28 cellular contexts compared by ENCODE assay signal in the genomic region with DNA sequence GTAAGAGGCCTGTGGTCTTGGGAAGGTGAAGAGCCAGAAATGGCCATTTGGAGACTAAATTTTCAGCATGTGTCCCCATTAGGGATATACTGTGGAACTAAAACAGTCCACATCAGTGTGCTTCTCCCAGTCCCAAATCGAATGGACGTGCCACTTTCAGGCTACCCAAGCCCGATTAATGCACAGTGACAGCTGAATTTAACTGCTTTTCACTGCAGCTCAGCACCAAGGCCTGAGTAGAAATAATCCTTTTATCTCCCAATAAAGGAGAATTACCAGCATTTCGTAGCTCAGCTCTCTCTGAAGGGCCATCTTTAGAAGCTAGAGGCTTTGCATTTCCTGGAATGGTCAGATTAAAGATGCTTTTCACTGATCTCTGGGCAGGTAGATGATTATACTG.
"Had no signal": no experiment of that assay in that cellular context is flagged by ENCODE, and none has a peak within 500 bp of the region (broad histone marks: within the 10 kb centered on the region; RNA-seq: fewer than 3 reads in every experiment).

No MANE protein-coding gene starts in this region.

- H3K4me3 Mint-ChIP-seq: activated CD8-positive, alpha-beta T cell treated with anti-CD3 and anti-CD28 coated beads, Interleukin-2, amount 10 ng/mL, durations not matched to agents 7 days and 5 days; activated naive CD4-positive, alpha-beta T cell treated with anti-CD3 and anti-CD28 coated beads, Interleukin-2, amount 50 U/mL, for 24 hours; activated T-cell treated with anti-CD3 and anti-CD28 coated beads, Interleukin-2, amount 50 U/mL, for 24 hours; activated T-helper 1 cell treated with anti-CD3 and anti-CD28 coated beads, Interleukin-12 subunit alpha, Interleukin-12 subunit beta, Interleukin-2, Interleukin-4 antibody, amounts not matched to agents 30 ng/mL and 10 ng/mL and 1 ng/mL, durations not matched to agents 14 hours and 24 hours and 36 hours; T-cell had no signal

- H3K9me3 Mint-ChIP-seq: activated naive CD4-positive, alpha-beta T cell treated with anti-CD3 and anti-CD28 coated beads, Interleukin-2, amount 50 U/mL, for 24 hours; activated T-helper 1 cell treated with anti-CD3 and anti-CD28 coated beads, Interleukin-12 subunit alpha, Interleukin-12 subunit beta, Interleukin-2, Interleukin-4 antibody, amounts not matched to agents 30 ng/mL and 10 ng/mL and 1 ng/mL, durations not matched to agents 14 hours and 24 hours and 36 hours had no signal

- H3K27me3 ChIP-seq: breast epithelium, MG63 had no signal

- H3K9me3 ChIP-seq: breast epithelium, MG63 had no signal

- H3K27ac Mint-ChIP-seq: activated CD8-positive, alpha-beta T cell treated with anti-CD3 and anti-CD28 coated beads, Interleukin-2, amount 10 ng/mL, durations not matched to agents 7 days and 5 days; activated naive CD4-positive, alpha-beta T cell treated with anti-CD3 and anti-CD28 coated beads, Interleukin-2, amount 50 U/mL, for 24 hours; activated T-cell treated with anti-CD3 and anti-CD28 coated beads, Interleukin-2, amount 50 U/mL, for 24 hours; activated T-helper 1 cell treated with anti-CD3 and anti-CD28 coated beads, Interleukin-12 subunit alpha, Interleukin-12 subunit beta, Interleukin-2, Interleukin-4 antibody, amounts not matched to agents 30 ng/mL and 10 ng/mL and 1 ng/mL, durations not matched to agents 14 hours and 24 hours and 36 hours; T-cell had no signal

- FAIRE-seq: TTC549 had no signal

- H3K36me3 Mint-ChIP-seq: activated naive CD4-positive, alpha-beta T cell treated with anti-CD3 and anti-CD28 coated beads, Interleukin-2, amount 50 U/mL, for 24 hours; T-cell had no signal

- H3K27ac ChIP-seq: breast epithelium, SK-N-MC, VCaP had no signal

- H3K4me1 ChIP-seq: breast epithelium had no signal

- H3K4me3 ChIP-seq: breast epithelium, MG63, SK-N-MC had no signal

- H3K36me3 ChIP-seq: breast epithelium, MG63 had no signal

- DNase-seq: activated CD4-positive, alpha-beta T cell treated with anti-CD3 and anti-CD28 coated beads for 4 hours; activated CD4-positive, alpha-beta T cell treated with anti-CD3 and anti-CD28 coated beads, Interleukin-2, amount 50 U/mL, for 4 hours; activated CD8-positive, alpha-beta memory T cell treated with anti-CD3 and anti-CD28 coated beads, Interleukin-2, amount 50 U/mL, for 48 hours; activated CD8-positive, alpha-beta T cell treated with anti-CD3 and anti-CD28 coated beads, Interleukin-2, amount 10 ng/mL, durations not matched to agents 7 days and 5 days; activated effector memory CD4-positive, alpha-beta T cell treated with Interleukin-2 at 50 U/mL for 16 hours; activated naive CD4-positive, alpha-beta T cell; activated T-cell treated with anti-CD3 and anti-CD28 coated beads, Interleukin-2, amount 50 U/mL, for 24 hours; aorta; MG63; MV-4-11; NCI-H1105; NCI-H1436 treated with DMSO at 0.1 percent for 48 hours; NCI-H187; NCI-H2081; NCI-H510A treated with DMSO at 0.1 percent for 48 hours; NCI-H748 treated with DMSO at 0.1 percent for 48 hours; NK-92 treated with Interleukin-12 subunit alpha and Interleukin-12 subunit beta, amount 100 ng/mL, for 24 hours; OCI-M1; RPMI8226; T-cell; T-helper 2 cell; T1000 had no signal
